In the genomic region with DNA sequence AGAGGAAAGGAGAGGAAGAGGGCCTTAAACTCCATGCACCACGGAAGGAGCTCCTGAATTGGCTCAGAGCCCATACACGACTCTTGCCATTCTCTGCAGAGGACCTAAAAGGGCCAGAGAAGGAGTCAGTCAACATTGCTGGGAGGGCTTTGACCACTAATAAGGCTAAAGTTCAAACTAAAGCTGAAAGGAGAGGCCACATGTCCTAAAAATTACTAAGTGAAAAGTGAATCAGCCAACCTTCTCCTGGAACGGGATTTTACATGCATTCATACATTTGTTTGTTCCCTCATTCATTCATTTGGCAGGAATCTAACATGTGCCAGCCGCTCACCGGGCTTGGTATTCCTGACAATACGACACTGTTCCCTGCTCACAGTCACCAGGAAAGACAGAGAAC, we compare ENCODE assay signal across 27 cellular contexts. TPM values are rescaled to one million over a fixed set of nuclear protein-coding genes. Genes with fewer than 3 reads are reported as not detected.
A peak's percentile ranks its signal among the peaks of the same experiment; 100 is the strongest.
DNase-seq lines count a peak whose midpoint lies in the region; ATAC-seq, FAIRE-seq and TF ChIP-seq lines count a peak whose summit lies in the region.
"Had no signal": no experiment of that assay in that cellular context is flagged by ENCODE, and none has a peak within 500 bp of the region (broad histone marks: within the 10 kb centered on the region; RNA-seq: fewer than 3 reads in every experiment).

No MANE protein-coding gene starts in this region.

- H3K27me3 Mint-ChIP-seq in HFFc6 (ENCODE audit: insufficient read depth) = peaks cover 2% of the 10 kb centered on the region; the same call in 1 of the 2 replicates
- H3K27me3 Mint-ChIP-seq in brain = no peaks in the 10 kb centered on the region

- H3K9me3 ChIP-seq in A549 = no peaks in the 10 kb centered on the region
- H3K9me3 ChIP-seq in sigmoid colon = no peaks in the 10 kb centered on the region
- H3K9me3 ChIP-seq: BE2C, upper lobe of right lung had no signal

- intact Hi-C loops in sigmoid colon (cut with DNase I) = no loop called here

- no peak for ATAC-seq in A549
- ATAC-seq: HCT116, left ventricle myocardium superior, natural killer cell, upper lobe of right lung had no signal

- H3K9me3 Mint-ChIP-seq in HFFc6 = no peaks in the 10 kb centered on the region
- H3K9me3 Mint-ChIP-seq in brain = peaks cover 0 to 2% (median 0%) of the 10 kb centered on the region in 5 experiments
- H3K9me3 Mint-ChIP-seq: activated CD4-positive, alpha-beta memory T cell treated with anti-CD3 and anti-CD28 coated beads, Interleukin-2, amount 10 ng/mL, durations not matched to agents 7 days and 5 days; activated naive CD8-positive, alpha-beta T cell treated with anti-CD3 and anti-CD28 coated beads for 36 hours; immature natural killer cell; natural killer cell had no signal

- POLR2A ChIA-PET in A549 (lab: Yijun Ruan, JAX) = no interaction called here

- H3K4me1 Mint-ChIP-seq in HFFc6 (ENCODE audit: low read depth) (peaks cover 98% of the 10 kb centered on the region), brain (peaks cover 80% of the 10 kb centered on the region)
- H3K4me1 Mint-ChIP-seq: IgD-negative memory B cell, immature natural killer cell, natural killer cell had no signal

- H3K4me3 Mint-ChIP-seq in HFFc6 = no peak overlapping the region; the same call in 1 of the 2 replicates
- no peak overlapping the region for H3K4me3 Mint-ChIP-seq in brain
- H3K4me3 Mint-ChIP-seq: activated CD4-positive, alpha-beta memory T cell treated with anti-CD3 and anti-CD28 coated beads, Interleukin-2, amount 10 ng/mL, durations not matched to agents 7 days and 5 days; activated naive CD8-positive, alpha-beta T cell treated with anti-CD3 and anti-CD28 coated beads for 36 hours; IgD-negative memory B cell; immature natural killer cell; natural killer cell had no signal

- H3K4me2 ChIP-seq in A549 = peak overlapping the region; percentile 45

- H3K4me3 ChIP-seq in A549 (no peak overlapping the region), sigmoid colon (no peak overlapping the region)
- H3K4me3 ChIP-seq: upper lobe of right lung had no signal

- no peak for DNase-seq in A549 (ENCODE audit: low read depth in 1 of 2, low spot score in 1 of 2)
- no peak for DNase-seq in HFFc6
- peak; percentile 23 for DNase-seq in kidney tubule cell (ENCODE audit: low spot score)
- DNase-seq in putamen (ENCODE audit: low spot score) = no peak
- no peak for DNase-seq in sigmoid colon
- no peak for DNase-seq in NCI-H2081 (lab: John Stamatoyannopoulos, UW)
- no peak for DNase-seq in Ammon's horn (ENCODE audit: low spot score)
- DNase-seq: activated CD4-positive, alpha-beta memory T cell treated with anti-CD3 and anti-CD28 coated beads, Interleukin-2, amount 10 ng/mL, durations not matched to agents 7 days and 5 days; activated CD4-positive, CD25-positive, alpha-beta regulatory T cell treated with anti-CD3 and anti-CD28 coated beads, Interleukin-2, amount 50 U/mL, for 72 hours; activated naive CD8-positive, alpha-beta T cell treated with anti-CD3 and anti-CD28 coated beads for 36 hours; DMS53; foreskin melanocyte; immature natural killer cell; left ventricle myocardium superior; natural killer cell; NCI-H1105 treated with DMSO at 0.1 percent for 48 hours; NCI-H2081 treated with DMSO at 0.1 percent for 48 hours; OCI-M1; T-helper 1 cell; upper lobe of right lung had no signal

- TF ChIP-seq EP300 in A549 (IDR thresholded peaks at IDR 0.05) = no peak
- no peak for TF ChIP-seq EP300 in sigmoid colon (IDR thresholded peaks at IDR 0.05)

- H3K36me3 ChIP-seq in sigmoid colon = no peaks in the 10 kb centered on the region
- H3K36me3 ChIP-seq: BE2C, upper lobe of right lung had no signal

- TF ChIP-seq POLR2A in A549 (IDR thresholded peaks at IDR 0.05; ENCODE audit: low read length) (no peak), sigmoid colon (IDR thresholded peaks at IDR 0.05) (no peak)

- peaks cover 46% of the 10 kb centered on the region for H3K36me3 Mint-ChIP-seq in HFFc6 (ENCODE audit: low read depth)
- peaks cover 5% of the 10 kb centered on the region for H3K36me3 Mint-ChIP-seq in brain
- H3K36me3 Mint-ChIP-seq: activated naive CD8-positive, alpha-beta T cell treated with anti-CD3 and anti-CD28 coated beads for 36 hours; IgD-negative memory B cell; immature natural killer cell; natural killer cell had no signal

- no peak for TF ChIP-seq RAD21 in A549 (conservative IDR thresholded peaks at IDR 0.05 in 1 of 2, IDR thresholded peaks at IDR 0.05 in 1 of 2)

- H3K27ac ChIP-seq in A549 = peak overlapping the region; percentile 49 to 84; a peak in 5 of 6 replicates
- H3K27ac ChIP-seq in sigmoid colon = peak overlapping the region in 2 of 4 donors; percentile 94 to 97
- H3K27ac ChIP-seq: parathyroid adenoma, upper lobe of right lung had no signal

- H3K27ac Mint-ChIP-seq in HFFc6 = peak overlapping the region; percentile 69
- peak overlapping the region in 4 of 5 experiments; percentile 12 to 40 (median 32) for H3K27ac Mint-ChIP-seq in brain
- H3K27ac Mint-ChIP-seq: activated CD4-positive, alpha-beta memory T cell treated with anti-CD3 and anti-CD28 coated beads, Interleukin-2, amount 10 ng/mL, durations not matched to agents 7 days and 5 days; activated naive CD8-positive, alpha-beta T cell treated with anti-CD3 and anti-CD28 coated beads for 36 hours; IgD-negative memory B cell; immature natural killer cell; natural killer cell had no signal

- H3K4me1 ChIP-seq in A549 = peaks cover 76% of the 10 kb centered on the region
- H3K4me1 ChIP-seq in sigmoid colon = peaks cover 0 to 100% (median 92%) of the 10 kb centered on the region in 4 donors
- H3K4me1 ChIP-seq: parathyroid adenoma had no signal

- WGBS in A549 (ENCODE audit: missing lambda C conversion rate) = 28% methylated on average over 6 of the region's 6 CpGs
- WGBS in sigmoid colon, 2 donors = 54 to 77% methylated on average over 6 of the region's 6 CpGs

- FAIRE-seq in A549 (lab: Jason Lieb, UNC) = no peak
- FAIRE-seq: A204.1, TTC549 had no signal

- TF ChIP-seq CTCF in A549 (IDR thresholded peaks at IDR 0.05) (no peak), HFFc6 (IDR thresholded peaks at IDR 0.05) (no peak), brain (conservative IDR thresholded peaks at IDR 0.05) (no peak), sigmoid colon (IDR thresholded peaks at IDR 0.05) (no peak)

- CTCF ChIA-PET in A549 (lab: Yijun Ruan, JAX) = interaction anchor here (1.1 to 1.4 kb wide), 2 partner anchors 9 to 74 kb away, joined by 4 to 9 read pairs; no protein-coding TSS in a partner anchor

- H3K27me3 ChIP-seq in sigmoid colon = no peaks in the 10 kb centered on the region
- H3K27me3 ChIP-seq: BE2C, upper lobe of right lung had no signal

TF ChIP-seq in A549, 52 proteins besides CTCF, POLR2A, EP300 and RAD21:
- TF ChIP-seq, protein P1, sequence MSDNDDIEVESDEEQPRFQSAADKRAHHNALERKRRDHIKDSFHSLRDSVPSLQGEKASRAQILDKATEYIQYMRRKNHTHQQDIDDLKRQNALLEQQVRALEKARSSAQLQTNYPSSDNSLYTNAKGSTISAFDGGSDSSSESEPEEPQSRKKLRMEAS (IDR thresholded peaks at IDR 0.05) = no peak
- no peak for TF ChIP-seq NPAS2 (CRISPR knock-in tag; IDR thresholded peaks at IDR 0.05; ENCODE audit: borderline replicate concordance)

RNA-seq across cellular contexts. Expression of a gene that starts 10.5 kb away (rescaled TPM):
- 15.7 and 19.0 TPM in 2 replicates for polyA plus RNA-seq in A549 (2011; rRNA removed)
- 6.2 TPM in 2 replicates for polyA plus RNA-seq in A549 (2012; cell fraction: cytosol; rRNA removed)
- polyA plus RNA-seq in A549 (2012; cell fraction: nucleus; rRNA removed) = 3.3 TPM in 2 replicates
- polyA plus RNA-seq in A549 (2017; fragmentation: RNase III; extraction: RNeasy Plus Mini Kit Qiagen cat#74134 plus additional on column Dnase treatment) = 16.9 to 18.2 TPM (median 17.1 TPM) in 3 replicates
- 36.2 and 41.9 TPM in 2 replicates for polyA minus RNA-seq in A549 (2011; rRNA and poly(A)+ RNA removed)
- total RNA-seq in HFFc6 (2021; fragmentation: NEBNext Ultra II Directional; extraction: Animal tissue kit (Norgen Biotek cat#: 25700)) = 100 to 1,000 TPM; 126 to 201 (median 138) TPM
- 17.6 TPM for polyA plus RNA-seq in brain (ENCODE audit: insufficient read depth, low read depth, low replicate concordance)
- 100 to 1,000 TPM; 104 to 180 (median 164) TPM for total RNA-seq in sigmoid colon
- 10 to 100 TPM in 1 of 3 donors, 1 to 10 TPM in 2; 1.4 to 12.1 (median 9.0) TPM for polyA plus RNA-seq in sigmoid colon
